Comparison of ENCODE assay signal across 22 cellular contexts in the genomic region with DNA sequence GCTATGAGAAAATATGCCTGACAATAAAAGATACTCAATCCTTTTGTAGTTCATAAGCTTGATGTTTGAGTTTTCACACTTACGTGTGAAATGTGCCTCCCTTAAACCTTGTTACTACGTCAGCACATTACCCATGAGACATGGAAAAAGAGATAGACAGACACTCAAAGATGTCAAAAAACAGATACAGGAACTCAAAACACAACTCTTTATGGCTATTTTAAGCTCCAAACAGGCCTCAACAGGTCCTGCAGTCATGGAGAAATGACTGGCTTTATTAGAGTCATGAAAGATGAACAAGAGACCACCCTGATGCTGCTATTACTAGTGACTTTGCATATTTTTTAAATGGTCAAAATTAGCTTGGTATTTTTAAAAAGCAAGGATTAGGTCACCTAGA.
"Had no signal": no experiment of that assay in that cellular context is flagged by ENCODE, and none has a peak within 500 bp of the region (broad histone marks: within the 10 kb centered on the region; RNA-seq: fewer than 3 reads in every experiment).

No MANE protein-coding gene starts in this region.

- H3K36me3 ChIP-seq: ovary, right atrium auricular region, right lobe of liver, thyroid gland, transverse colon, upper lobe of left lung, vagina had no signal

- H3K27ac Mint-ChIP-seq: memory B cell; naive thymus-derived CD4-positive, alpha-beta T cell; natural killer cell treated with Interleukin-12 subunit alpha and Interleukin-12 subunit beta and Interleukin-15 and Interleukin-18, amount 100 ng/mL, for 72 hours; progenitor cell of endocrine pancreas; stimulated activated naive B cell treated with anti-CD40 and anti-IgM and Interleukin-4, amounts not matched to agents 10 μg/mL and 1 μg/mL and 100 μg/mL, for 72 hours had no signal

- ATAC-seq: mucosa of descending colon; naive thymus-derived CD4-positive, alpha-beta T cell; natural killer cell treated with Interleukin-12 subunit alpha and Interleukin-12 subunit beta and Interleukin-15 and Interleukin-18, amount 100 ng/mL, for 72 hours; right lobe of liver; stimulated activated naive B cell treated with anti-CD40 and anti-IgM and Interleukin-4, amounts not matched to agents 10 μg/mL and 1 μg/mL and 100 μg/mL, for 72 hours; stimulated activated naive CD8-positive, alpha-beta T cell treated with anti-CD3 and anti-CD28 coated beads, Interleukin-15, Interleukin-2, amounts not matched to agents 100 U/mL and 50 U/mL, for 24 hours had no signal

- H3K9me3 ChIP-seq: left ventricle myocardium inferior, mucosa of descending colon, ovary, right atrium auricular region, right lobe of liver, stomach, testis, thyroid gland, transverse colon, upper lobe of left lung, vagina had no signal

- H3K27me3 Mint-ChIP-seq: progenitor cell of endocrine pancreas had no signal

- H3K36me3 Mint-ChIP-seq: memory B cell; naive thymus-derived CD4-positive, alpha-beta T cell; stimulated activated naive B cell treated with anti-CD40 and anti-IgM and Interleukin-4, amounts not matched to agents 10 μg/mL and 1 μg/mL and 100 μg/mL, for 72 hours had no signal

- H3K4me2 ChIP-seq: smooth muscle cell had no signal

- H3K4me1 ChIP-seq: right atrium auricular region, transverse colon had no signal

- H3K4me3 ChIP-seq: left ventricle myocardium inferior, lung, mucosa of descending colon, ovary, right atrium auricular region, right lobe of liver, smooth muscle cell, stomach, testis, thyroid gland, transverse colon, upper lobe of left lung, vagina had no signal

- H3K9me3 Mint-ChIP-seq: memory B cell; natural killer cell treated with Interleukin-12 subunit alpha and Interleukin-12 subunit beta and Interleukin-15 and Interleukin-18, amount 100 ng/mL, for 72 hours; stimulated activated naive B cell treated with anti-CD40 and anti-IgM and Interleukin-4, amounts not matched to agents 10 μg/mL and 1 μg/mL and 100 μg/mL, for 72 hours had no signal

- H3K27ac ChIP-seq: left ventricle myocardium inferior, ovary, right atrium auricular region, right lobe of liver, stomach, testis, transverse colon, upper lobe of left lung, vagina had no signal

- H3K27me3 ChIP-seq: ovary, right atrium auricular region, right lobe of liver, stomach, testis, thyroid gland, transverse colon, upper lobe of left lung, vagina had no signal

- DNase-seq: left ventricle myocardium inferior; midbrain; mucosa of descending colon; naive thymus-derived CD4-positive, alpha-beta T cell; ovary; right lobe of liver; stimulated activated CD4-positive, alpha-beta T cell treated with anti-CD3 and anti-CD28 coated beads, Interleukin-2, amount 100 ng/mL, for 24 hours; stimulated activated CD4-positive, alpha-beta T cell treated with anti-CD3 and anti-CD28 coated beads, Interleukin-4, amount 100 ng/mL, for 1 hour; stimulated activated naive B cell treated with anti-CD40 and anti-IgM and Interleukin-4, amounts not matched to agents 10 μg/mL and 1 μg/mL and 100 μg/mL, for 72 hours; stimulated activated naive CD8-positive, alpha-beta T cell treated with anti-CD3 and anti-CD28 coated beads, Interleukin-15, Interleukin-2, amounts not matched to agents 100 U/mL and 50 U/mL, for 24 hours; stomach; testis; thyroid gland; transverse colon; upper lobe of left lung had no signal

- H3K4me3 Mint-ChIP-seq: memory B cell; naive thymus-derived CD4-positive, alpha-beta T cell; natural killer cell treated with Interleukin-12 subunit alpha and Interleukin-12 subunit beta and Interleukin-15 and Interleukin-18, amount 100 ng/mL, for 72 hours; stimulated activated naive B cell treated with anti-CD40 and anti-IgM and Interleukin-4, amounts not matched to agents 10 μg/mL and 1 μg/mL and 100 μg/mL, for 72 hours had no signal
